15 cellular contexts compared by ENCODE assay signal in genomic region chr14:53619625-53620324, GRCh38.
DNase-seq lines count a peak whose midpoint lies in the region; ATAC-seq and TF ChIP-seq lines count a peak whose summit lies in the region.
"Had no signal": no experiment of that assay in that cellular context is flagged by ENCODE, and none has a peak within 500 bp of the region (broad histone marks: within the 10 kb centered on the region; RNA-seq: fewer than 3 reads in every experiment).

No MANE protein-coding gene starts in this region.

- intact Hi-C loops in Caco-2 (cut with micrococcal nuclease; ENCODE audit: unreplicated experiment) = loop anchor here (10.0 kb wide), 2 partner anchors 145 to 225 kb away; no protein-coding TSS in a partner anchor

- H3K27ac Mint-ChIP-seq in Caco-2 (ENCODE audit: unreplicated experiment) = peak overlapping the region; percentile 36
- H3K27ac Mint-ChIP-seq in osteocyte (ENCODE audit: unreplicated experiment) = peak overlapping the region; percentile 48
- H3K27ac Mint-ChIP-seq: CD4-positive, CD25-positive, alpha-beta regulatory T cell; H9 had no signal

- no peak overlapping the region for H3K4me3 Mint-ChIP-seq in Caco-2 (ENCODE audit: unreplicated experiment)
- no peak overlapping the region for H3K4me3 Mint-ChIP-seq in osteocyte (ENCODE audit: unreplicated experiment)
- H3K4me3 Mint-ChIP-seq: central memory CD8-positive, alpha-beta T cell; H9 had no signal

- DNase-seq in Caco-2 (no peak), SJCRH30 (peak in 1 of 2 experiments; percentile 38), fibroblast of villous mesenchyme (ENCODE audit: low read depth) (peak; percentile 27), osteocyte (ENCODE audit: extremely low spot score, unreplicated experiment) (no peak), amygdala (lab: John Stamatoyannopoulos, UW) (no peak), NCI-H2081 (lab: John Stamatoyannopoulos, UW) (no peak), NCI-H1694 treated with DMSO at 0.1 percent for 48 hours (lab: John Stamatoyannopoulos, UW) (no peak)
- DNase-seq: activated T-cell treated with anti-CD3 and anti-CD28 coated beads for 4 hours; CD4-positive, CD25-positive, alpha-beta regulatory T cell; H9; Kasumi-1; upper lobe of left lung had no signal

- BruUV-seq in Caco-2 (replicated peaks; lab: Mats Ljungman, UMichigan) = no TSS peak

- TF ChIP-seq CTCF in Caco-2 (IDR thresholded peaks at IDR 0.05; ENCODE audit: insufficient read depth in 1 of 2, low read depth in 1 of 2, low read length in 1 of 2, severe bottlenecking in 1 of 2, unreplicated experiment in 1 of 2) (no peak), fibroblast of villous mesenchyme (IDR thresholded peaks at IDR 0.05; ENCODE audit: insufficient read depth, low read depth, low read length) (no peak), osteocyte (IDR thresholded peaks at IDR 0.05) (no peak)

- peaks cover 36% of the 10 kb centered on the region for H3K4me1 ChIP-seq in Caco-2
- H3K4me1 ChIP-seq in SJCRH30 = peaks cover 37% of the 10 kb centered on the region
- H3K4me1 ChIP-seq: upper lobe of left lung had no signal

- H3K4me3 ChIP-seq in Caco-2 (ENCODE audit: low read depth, low read length) (no peak overlapping the region), SJCRH30 (no peak overlapping the region), fibroblast of villous mesenchyme (ENCODE audit: low read depth, low read length) (no peak overlapping the region)
- H3K4me3 ChIP-seq: upper lobe of left lung had no signal

- H3K27me3 Mint-ChIP-seq in Caco-2 (ENCODE audit: insufficient read depth, unreplicated experiment) (no peaks in the 10 kb centered on the region), osteocyte (ENCODE audit: unreplicated experiment) (peaks cover 4% of the 10 kb centered on the region)
- H3K27me3 Mint-ChIP-seq: CD4-positive, CD25-positive, alpha-beta regulatory T cell; central memory CD8-positive, alpha-beta T cell had no signal

- H3K36me3 ChIP-seq in Caco-2 (ENCODE audit: control insufficient read depth, insufficient read depth, low read length) = no peaks in the 10 kb centered on the region
- H3K36me3 ChIP-seq in SJCRH30 = no peaks in the 10 kb centered on the region
- H3K36me3 ChIP-seq: upper lobe of left lung had no signal

- POLR2A ChIA-PET in Caco-2 (lab: Charles Lee) = no interaction called here

- H3K4me1 Mint-ChIP-seq in Caco-2 (ENCODE audit: low read depth, unreplicated experiment) (peaks cover 11% of the 10 kb centered on the region), osteocyte (ENCODE audit: unreplicated experiment) (peaks cover 33% of the 10 kb centered on the region)
- H3K4me1 Mint-ChIP-seq: CD4-positive, CD25-positive, alpha-beta regulatory T cell; central memory CD8-positive, alpha-beta T cell; H9 had no signal

- H3K36me3 Mint-ChIP-seq in Caco-2 (ENCODE audit: insufficient read depth, unreplicated experiment) (no peaks in the 10 kb centered on the region), osteocyte (ENCODE audit: unreplicated experiment) (no peaks in the 10 kb centered on the region)
- H3K36me3 Mint-ChIP-seq: CD4-positive, CD25-positive, alpha-beta regulatory T cell had no signal

- H3K27me3 ChIP-seq in Caco-2 (replicated peaks; ENCODE audit: control insufficient read depth, insufficient read depth, low read length) = no peaks in the 10 kb centered on the region
- H3K27me3 ChIP-seq in SJCRH30 = no peaks in the 10 kb centered on the region
- H3K27me3 ChIP-seq: upper lobe of left lung had no signal

- CTCF ChIA-PET in Caco-2 (lab: Charles Lee) = interaction anchor here (1.2 kb wide), 1 partner anchor 9 kb away, joined by 3 read pairs; no protein-coding TSS in a partner anchor

- no peaks in the 10 kb centered on the region for H3K9me3 ChIP-seq in Caco-2
- H3K9me3 ChIP-seq in SJCRH30 (replicated peaks) = no peaks in the 10 kb centered on the region
- H3K9me3 ChIP-seq: upper lobe of left lung had no signal

- peak overlapping the region; percentile 49 for H3K27ac ChIP-seq in SJCRH30
- H3K27ac ChIP-seq: upper lobe of left lung, VCaP had no signal

- H3K9me3 Mint-ChIP-seq in Caco-2 (ENCODE audit: unreplicated experiment) = no peaks in the 10 kb centered on the region
- no peaks in the 10 kb centered on the region for H3K9me3 Mint-ChIP-seq in osteocyte (ENCODE audit: unreplicated experiment)

- no peak for ATAC-seq in GM19452 (IDR thresholded peaks at IDR 0.05; ENCODE audit: unreplicated experiment)
